In the genomic region with DNA sequence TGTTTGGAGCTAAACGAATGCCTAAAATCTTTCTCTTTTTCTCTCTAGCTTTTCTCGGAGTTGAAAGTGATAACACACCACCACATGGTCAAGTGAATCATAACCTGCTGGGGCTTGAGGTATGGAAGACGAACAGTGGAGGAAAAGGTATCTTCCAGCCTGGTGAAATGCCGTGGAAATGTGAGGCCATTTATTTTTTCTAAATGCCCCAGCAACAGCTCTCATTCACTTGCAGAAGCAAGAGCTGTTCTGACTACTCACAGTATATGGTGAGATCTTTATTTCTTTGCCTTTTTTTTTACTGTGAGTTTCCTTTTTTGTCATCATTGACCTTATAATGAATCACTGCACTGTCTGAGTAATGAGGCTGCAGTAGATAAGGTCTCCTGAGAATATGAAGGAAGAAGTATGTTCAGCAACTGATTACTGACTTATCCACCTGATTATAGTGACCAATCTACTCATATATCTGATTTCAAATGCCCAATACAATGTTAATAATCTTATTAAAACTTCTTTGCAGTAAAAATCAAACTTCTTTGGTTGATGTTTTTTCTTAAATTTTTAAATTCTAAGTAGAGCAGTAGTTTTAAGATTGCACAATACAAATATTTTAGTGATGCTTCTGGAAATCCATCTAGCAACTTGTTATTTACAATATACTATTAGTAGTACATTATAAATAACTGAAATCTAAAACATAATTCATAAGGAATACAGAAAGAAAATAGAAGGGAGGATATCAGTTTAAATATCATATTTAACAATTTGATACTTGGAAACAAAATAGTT, we compare ENCODE assay signal across 9 cellular contexts.
A peak's percentile ranks its signal among the peaks of the same experiment; 100 is the strongest.
DNase-seq lines count a peak whose midpoint lies in the region; ATAC-seq and TF ChIP-seq lines count a peak whose summit lies in the region.
"Had no signal": no experiment of that assay in that cellular context is flagged by ENCODE, and none has a peak within 500 bp of the region (broad histone marks: within the 10 kb centered on the region; RNA-seq: fewer than 3 reads in every experiment).

No MANE protein-coding gene starts in this region.

- ATAC-seq in GM21576 (IDR thresholded peaks at IDR 0.05; ENCODE audit: unreplicated experiment) = peak; percentile 58
- ATAC-seq in IMR-90 (ENCODE audit: low read depth) = peak; percentile 67

- H3K9me3 ChIP-seq in IMR-90 (ENCODE audit: control insufficient read depth, insufficient read depth, low read length) (no peaks in the 10 kb centered on the region), ascending aorta (no peaks in the 10 kb centered on the region), uterus (no peaks in the 10 kb centered on the region)

- H3K14ac ChIP-seq in IMR-90 (replicated peaks; ENCODE audit: low read depth, low read length) = peak overlapping the region; percentile 75

- H3K4me1 ChIP-seq in IMR-90 (ENCODE audit: control insufficient read depth, insufficient read depth, low read length) = peaks cover 10% of the 10 kb centered on the region; the same call in 1 of the 2 replicates
- no peaks in the 10 kb centered on the region for H3K4me1 ChIP-seq in ascending aorta
- no peaks in the 10 kb centered on the region for H3K4me1 ChIP-seq in uterus

- peak overlapping the region; percentile 65 for H2BK120ac ChIP-seq in IMR-90 (ENCODE audit: low read depth, low read length)

- no peak overlapping the region for H3K4me3 ChIP-seq in IMR-90 (ENCODE audit: insufficient read depth, low read depth, low read length)
- no peak overlapping the region for H3K4me3 ChIP-seq in foreskin fibroblast (ENCODE audit: low read depth in 1 of 2, low read length in 2 of 2)
- H3K4me3 ChIP-seq in ascending aorta = no peak overlapping the region
- H3K4me3 ChIP-seq in uterus = no peak overlapping the region
- H3K4me3 ChIP-seq: skin epidermis had no signal

- H3K56ac ChIP-seq in IMR-90 (ENCODE audit: extremely low read depth, insufficient read depth, low read length) = peak overlapping the region; percentile 47; the same call in 1 of the 2 replicates

- H2AK9ac ChIP-seq in IMR-90 (replicated peaks; ENCODE audit: low read depth, low read length, poor library complexity) = no peak overlapping the region

- CTCF ChIA-PET in IMR-90 (lab: Yijun Ruan, JAX) = interaction anchor here (0.6 kb wide), 1 partner anchor 708 kb away, joined by 11 read pairs; no protein-coding TSS in a partner anchor

- peak overlapping the region; percentile 42; the same call in 1 of the 2 replicates for H3K18ac ChIP-seq in IMR-90 (ENCODE audit: low read depth, low read length)

- no peak for TF ChIP-seq RAD21 in IMR-90 (IDR thresholded peaks at IDR 0.05; ENCODE audit: low read length)

- H2AFZ ChIP-seq in IMR-90 (replicated peaks; ENCODE audit: low read length, poor library complexity) = peak overlapping the region; percentile 83

- peak overlapping the region; percentile 72; the same call in 1 of the 2 replicates for H2BK20ac ChIP-seq in IMR-90 (ENCODE audit: low read depth, low read length)

- peak overlapping the region; percentile 51 for H2BK5ac ChIP-seq in IMR-90 (ENCODE audit: low read depth, low read length, poor library complexity, severe bottlenecking)

- no peaks in the 10 kb centered on the region for H3K27me3 ChIP-seq in IMR-90 (ENCODE audit: control insufficient read depth, insufficient read depth, low read length)
- H3K27me3 ChIP-seq in ascending aorta = no peaks in the 10 kb centered on the region
- no peaks in the 10 kb centered on the region for H3K27me3 ChIP-seq in uterus

- H4K8ac ChIP-seq in IMR-90 (ENCODE audit: low read depth in 2 of 2, low read length in 2 of 2) = peak overlapping the region; percentile 29 to 68; a peak in 2 of 4 replicates

- dilution Hi-C loops in IMR-90 (cut with HindIII; ENCODE audit: low sequenced_read_pairs, unreplicated experiment) = no loop called here

- no peak overlapping the region; the same call in 1 of the 2 replicates for H3K27ac ChIP-seq in IMR-90 (ENCODE audit: insufficient read depth, low read length)
- H3K27ac ChIP-seq in ascending aorta = no peak overlapping the region
- H3K27ac ChIP-seq in uterus = no peak overlapping the region
- H3K27ac ChIP-seq: skin epidermis had no signal

- H3K4ac ChIP-seq in IMR-90 (ENCODE audit: low read depth, low read length) = peak overlapping the region; percentile 43; the same call in 1 of the 2 replicates

- 0 out of 2 replicates have a peak overlapping the region, but pooled peaks have one; percentile 20 for H4K5ac ChIP-seq in IMR-90 (ENCODE audit: low read depth, low read length)

- TF ChIP-seq CTCF in IMR-90 (conservative IDR thresholded peaks at IDR 0.05; ENCODE audit: low read depth, low read length) (no peak), foreskin fibroblast (IDR thresholded peaks at IDR 0.05; ENCODE audit: low read depth, low read length) (no peak), ascending aorta (IDR thresholded peaks at IDR 0.05) (no peak), uterus (IDR thresholded peaks at IDR 0.05) (no peak)

- H3K4me2 ChIP-seq in IMR-90 (ENCODE audit: low read depth, low read length) = peak overlapping the region; percentile 77

- H3K36me3 ChIP-seq in IMR-90 (ENCODE audit: control insufficient read depth, insufficient read depth, low read length) (no peaks in the 10 kb centered on the region), ascending aorta (no peaks in the 10 kb centered on the region), uterus (no peaks in the 10 kb centered on the region)

- H2AK5ac ChIP-seq in IMR-90 (ENCODE audit: low read depth, low read length) = peak overlapping the region; percentile 53; the same call in 1 of the 2 replicates

- intact Hi-C loops in IMR-90 (cut with micrococcal nuclease) (no loop called here), ascending aorta (cut with DNase I) (no loop called here), uterus (cut with DNase I; ENCODE audit: low total_unique reads) (no loop called here)

- WGBS in IMR-90 (ENCODE audit: extremely low coverage in 2 of 2, insufficient read length in 1 of 2), 2 experiments = no CpG with 5 or more reads among the region's 4 CpGs

- peak overlapping the region; percentile 84 for H2BK15ac ChIP-seq in IMR-90 (ENCODE audit: low read depth, low read length)

- H3K9ac ChIP-seq in IMR-90 (ENCODE audit: low read depth, low read length) = no peak overlapping the region

- 0 out of 2 replicates have a peak, but pooled peaks have one; percentile 34 for TF ChIP-seq POLR2A in IMR-90 (IDR thresholded peaks at IDR 0.05; ENCODE audit: low read depth, low read length)
- TF ChIP-seq POLR2A in uterus (IDR thresholded peaks at IDR 0.05) = no peak

- in situ Hi-C loops in IMR-90 (cut with MboI; ENCODE audit: low sequenced_read_pairs) = no loop called here

- H4K91ac ChIP-seq in IMR-90 (ENCODE audit: insufficient read depth, low read depth, low read length) = no peak overlapping the region

- no peaks in the 10 kb centered on the region for H3K79me1 ChIP-seq in IMR-90 (ENCODE audit: low read depth in 1 of 2, low read length in 2 of 2)

- peaks cover 6% of the 10 kb centered on the region for H3K9me1 ChIP-seq in IMR-90 (ENCODE audit: insufficient read depth, low read length)

- POLR2A ChIA-PET in IMR-90 (lab: Charles Lee; ENCODE audit: unreplicated experiment) = no interaction called here

- DNase-seq in GM03348 (ENCODE audit: low spot score) = peak; percentile 15
- peak; percentile 75 for DNase-seq in IMR-90
- peak; percentile 54 to 67 for DNase-seq in foreskin fibroblast
- DNase-seq in ascending aorta (ENCODE audit: low spot score in 2 of 2) = no peak
- no peak for DNase-seq in T-helper 1 cell
- DNase-seq in hypothalamus (lab: John Stamatoyannopoulos, UW) = no peak
- DNase-seq in uterus = no peak

- no TSS peak for BruUV-seq in IMR-90 (replicated peaks; lab: Mats Ljungman, UMichigan)

- H4K20me1 ChIP-seq in IMR-90 (ENCODE audit: insufficient read depth, low read length) = no peaks in the 10 kb centered on the region

- peak overlapping the region; percentile 77; the same call in 1 of the 2 replicates for H3K23ac ChIP-seq in IMR-90 (ENCODE audit: low read depth, low read length)

TF ChIP-seq in IMR-90, 13 proteins besides CTCF, POLR2A, EP300 and RAD21:
- peak; percentile 60; the same call in 1 of the 2 replicates for TF ChIP-seq FOS (IDR thresholded peaks at IDR 0.05; ENCODE audit: low read depth, low read length)
- TF ChIP-seq RFX5 (IDR thresholded peaks at IDR 0.05; ENCODE audit: low read depth, low read length) = 0 out of 2 replicates have a peak, but pooled peaks have one; percentile 12
- no peak for TF ChIP-seq MXI1 (IDR thresholded peaks at IDR 0.05; ENCODE audit: borderline replicate concordance, low read depth, low read length)
- TF ChIP-seq RCOR1 (IDR thresholded peaks at IDR 0.05; ENCODE audit: insufficient replicate concordance, low read length) = no peak
- TF ChIP-seq MAFK (IDR thresholded peaks at IDR 0.05; ENCODE audit: low read depth, low read length) = no peak
- peak; percentile 87 for TF ChIP-seq CEBPB (IDR thresholded peaks at IDR 0.05; ENCODE audit: low read depth, low read length)
- no peak for TF ChIP-seq ELK1 (IDR thresholded peaks at IDR 0.05; ENCODE audit: borderline replicate concordance, low read depth, low read length)

Comparison
In these comparisons a context has a peak if more than half of its experiments do, and no peak if none do; other contexts are left out.
1. DNase-seq: peak in GM03348 (single experiment), IMR-90 (single experiment) and foreskin fibroblast (2 of 2); none in ascending aorta (0 of 2), T-helper 1 cell (0 of 5), hypothalamus (0 of 51) and uterus (0 of 2).